Comparison of ENCODE assay signal across 1 cellular context in the genomic region with DNA sequence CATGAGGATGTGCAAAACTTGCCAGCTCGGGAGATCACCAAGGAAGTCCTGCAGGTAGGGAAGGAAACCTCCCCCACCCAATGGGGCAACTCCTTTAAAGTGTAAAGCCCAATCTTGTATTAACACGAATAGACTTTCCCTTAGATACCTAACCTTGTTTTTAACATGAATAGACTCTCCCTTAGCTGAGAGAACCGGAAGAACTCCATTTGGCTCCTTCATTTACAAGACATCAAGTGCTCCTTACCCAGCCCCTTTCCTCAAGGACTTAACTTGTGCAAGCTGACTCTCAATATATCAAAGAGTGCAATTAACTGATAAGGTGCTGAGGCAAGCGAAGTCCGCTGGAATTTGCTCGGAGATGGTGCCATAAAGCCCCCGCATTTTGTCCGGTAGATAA.
A peak's percentile ranks its signal among the peaks of the same experiment; 100 is the strongest.
TF ChIP-seq lines count a peak whose summit lies in the region.

No MANE protein-coding gene starts in this region.

TF ChIP-seq in H1, 55 proteins besides CTCF, POLR2A, EP300 and RAD21:
- 0 out of 2 replicates have a peak, but pooled peaks have one; percentile 19 for TF ChIP-seq SP1 (IDR thresholded peaks at IDR 0.05; ENCODE audit: low read depth, low read length)
- no peak for TF ChIP-seq POU5F1 (IDR thresholded peaks at IDR 0.05; ENCODE audit: low read depth, low read length)
- no peak for TF ChIP-seq FOSL1 (IDR thresholded peaks at IDR 0.05; ENCODE audit: insufficient read depth, low read depth, low read length)
- TF ChIP-seq NRF1 (IDR thresholded peaks at IDR 0.05; ENCODE audit: low read depth, low read length): no peak
- no peak for TF ChIP-seq SIRT6 (IDR thresholded peaks at IDR 0.05; ENCODE audit: low read length)
